In the genomic region with DNA sequence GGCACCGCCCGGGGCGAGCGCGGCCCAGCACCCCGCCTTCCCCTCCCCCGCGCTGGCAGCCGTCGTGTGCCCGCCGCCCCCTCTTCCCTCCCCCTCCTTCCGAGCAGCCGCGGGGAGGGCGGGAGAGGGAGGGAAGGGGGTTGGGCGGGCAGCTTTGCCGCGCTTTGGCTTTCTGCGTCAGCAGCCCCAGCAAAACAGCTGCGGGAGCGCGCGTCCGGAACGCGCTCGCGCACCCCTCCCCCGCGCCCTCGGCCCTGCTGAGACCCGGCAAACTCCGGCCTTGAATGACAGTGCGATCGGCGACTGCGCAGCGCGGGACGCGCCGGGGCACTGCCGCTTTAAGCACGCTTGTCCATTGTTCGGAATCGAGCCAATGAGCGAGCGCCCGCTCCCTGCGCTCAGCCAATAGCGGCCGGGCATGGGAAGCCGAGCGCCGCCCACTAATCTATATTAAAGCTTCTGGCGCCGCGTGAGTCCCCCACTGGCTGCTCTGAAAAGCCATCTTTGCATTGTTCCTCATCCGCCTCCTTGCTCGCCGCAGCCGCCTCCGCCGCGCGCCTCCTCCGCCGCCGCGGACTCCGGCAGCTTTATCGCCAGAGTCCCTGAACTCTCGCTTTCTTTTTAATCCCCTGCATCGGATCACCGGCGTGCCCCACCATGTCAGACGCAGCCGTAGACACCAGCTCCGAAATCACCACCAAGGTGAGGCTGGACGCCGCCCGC, we compare ENCODE assay signal across 8 cellular contexts. TPM values are rescaled to one million over a fixed set of nuclear protein-coding genes. Genes with fewer than 3 reads are reported as not detected.
DNase-seq lines count a peak whose midpoint lies in the region; ATAC-seq and TF ChIP-seq lines count a peak whose summit lies in the region.

A gene with protein sequence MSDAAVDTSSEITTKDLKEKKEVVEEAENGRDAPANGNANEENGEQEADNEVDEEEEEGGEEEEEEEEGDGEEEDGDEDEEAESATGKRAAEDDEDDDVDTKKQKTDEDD (plus strand): TSS at position 476 of the 723 bp plus-strand sequence. CDS start 182 bp downstream, at position 658.

- intact Hi-C loops in activated T-helper 2 cell treated with anti-CD3 and anti-CD28 coated beads, Interferon-gamma antibody, Interleukin-2, Interleukin-4, amounts not matched to agents 10 μg/mL and 5 μg/mL and 100 μg/mL, durations not matched to agents 14 hours and 24 hours and 36 hours (cut with micrococcal nuclease), result loop anchor here (1.0 to 2.0 kb wide), 3 partner anchors 73 to 243 kb away; a partner anchor contains a TSS
- intact Hi-C loops in natural killer cell (cut with micrococcal nuclease), result loop anchor here (5.0 kb wide), 3 partner anchors 196 to 316 kb away; a partner anchor contains a TSS

- peaks cover 5% of the 10 kb centered on the region for H3K4me1 ChIP-seq in RWPE2 (ENCODE audit: insufficient read depth, poor library complexity, severe bottlenecking)

- no peaks in the 10 kb centered on the region for H3K27me3 ChIP-seq in RWPE2 (ENCODE audit: insufficient read depth, poor library complexity, severe bottlenecking)

- H3K27ac Mint-ChIP-seq in activated T-helper 2 cell treated with anti-CD3 and anti-CD28 coated beads, Interferon-gamma antibody, Interleukin-2, Interleukin-4, amounts not matched to agents 10 μg/mL and 5 μg/mL and 100 μg/mL, durations not matched to agents 14 hours and 24 hours and 36 hours, result peak within 1 kb of the TSS; percentile 100
- peak within 1 kb of the TSS; percentile 97 to 100 for H3K27ac Mint-ChIP-seq in natural killer cell

- H3K4me3 Mint-ChIP-seq in activated T-helper 2 cell treated with anti-CD3 and anti-CD28 coated beads, Interferon-gamma antibody, Interleukin-2, Interleukin-4, amounts not matched to agents 10 μg/mL and 5 μg/mL and 100 μg/mL, durations not matched to agents 14 hours and 24 hours and 36 hours (ENCODE audit: low read depth), result peak within 1 kb of the TSS; percentile 97
- peak within 1 kb of the TSS; percentile 99 for H3K4me3 Mint-ChIP-seq in natural killer cell

- H3K36me3 Mint-ChIP-seq in activated T-helper 2 cell treated with anti-CD3 and anti-CD28 coated beads, Interferon-gamma antibody, Interleukin-2, Interleukin-4, amounts not matched to agents 10 μg/mL and 5 μg/mL and 100 μg/mL, durations not matched to agents 14 hours and 24 hours and 36 hours (ENCODE audit: low read depth), result peaks cover 49% of the 10 kb centered on the region
- H3K36me3 Mint-ChIP-seq in natural killer cell, result peaks cover 13% of the 10 kb centered on the region

- H3K4me1 Mint-ChIP-seq in activated T-helper 2 cell treated with anti-CD3 and anti-CD28 coated beads, Interferon-gamma antibody, Interleukin-2, Interleukin-4, amounts not matched to agents 10 μg/mL and 5 μg/mL and 100 μg/mL, durations not matched to agents 14 hours and 24 hours and 36 hours (ENCODE audit: low read depth), result peaks cover 22% of the 10 kb centered on the region
- H3K4me1 Mint-ChIP-seq in natural killer cell, result peaks cover 32 to 46% of the 10 kb centered on the region in 2 donors

- H3K4me3 ChIP-seq in RWPE2 (ENCODE audit: severe bottlenecking), result peak within 1 kb of the TSS; percentile 82
- peak within 1 kb of the TSS; percentile 75 for H3K4me3 ChIP-seq in fibroblast of mammary gland (ENCODE audit: control insufficient read depth, low read depth, low read length)

- H3K36me3 ChIP-seq in RWPE2 (ENCODE audit: low read depth), result peaks cover 38% of the 10 kb centered on the region

- no peaks in the 10 kb centered on the region for H3K9me3 Mint-ChIP-seq in activated T-helper 2 cell treated with anti-CD3 and anti-CD28 coated beads, Interferon-gamma antibody, Interleukin-2, Interleukin-4, amounts not matched to agents 10 μg/mL and 5 μg/mL and 100 μg/mL, durations not matched to agents 14 hours and 24 hours and 36 hours
- H3K9me3 Mint-ChIP-seq in natural killer cell, result no peaks in the 10 kb centered on the region

- peak; percentile 75 for ATAC-seq in RWPE2 (ENCODE audit: low read depth)
- ATAC-seq in natural killer cell, result peak; percentile 57 to 84 (median 66)

- H3K27ac ChIP-seq in RWPE2 (ENCODE audit: poor library complexity, severe bottlenecking), result peak within 1 kb of the TSS; percentile 90

- TF ChIP-seq CTCF in RWPE2 (IDR thresholded peaks at IDR 0.05; ENCODE audit: poor library complexity, severe bottlenecking), result no peak
- TF ChIP-seq CTCF in fibroblast of mammary gland (conservative IDR thresholded peaks at IDR 0.05; ENCODE audit: control insufficient read depth, insufficient read depth, low read depth, low read length), result no peak
- TF ChIP-seq CTCF in natural killer cell (IDR thresholded peaks at IDR 0.05), result no peak

- H3K9me3 ChIP-seq in RWPE2 (ENCODE audit: severe bottlenecking), result no peaks in the 10 kb centered on the region

- peak; percentile 99 for DNase-seq in EH (ENCODE audit: low read depth)
- peak; percentile 98 for DNase-seq in H4 (ENCODE audit: low spot score)
- DNase-seq in LoVo (ENCODE audit: low spot score), result peak; percentile 97
- peak; percentile 99 for DNase-seq in RWPE2 (ENCODE audit: low spot score)
- DNase-seq in activated T-helper 2 cell treated with anti-CD3 and anti-CD28 coated beads, Interferon-gamma antibody, Interleukin-2, Interleukin-4, amounts not matched to agents 10 μg/mL and 5 μg/mL and 100 μg/mL, durations not matched to agents 14 hours and 24 hours and 36 hours (ENCODE audit: low spot score), result peak; percentile 100
- DNase-seq in fibroblast of mammary gland (ENCODE audit: low read depth), result peak; percentile 100
- DNase-seq in natural killer cell, result peak; percentile 99
- DNase-seq in stimulated activated naive CD4-positive, alpha-beta T cell treated with Interleukin-2 at 50 U/mL for 16 hours (lab: John Stamatoyannopoulos, UW), result peak; percentile 99

- H3K27me3 Mint-ChIP-seq in activated T-helper 2 cell treated with anti-CD3 and anti-CD28 coated beads, Interferon-gamma antibody, Interleukin-2, Interleukin-4, amounts not matched to agents 10 μg/mL and 5 μg/mL and 100 μg/mL, durations not matched to agents 14 hours and 24 hours and 36 hours (ENCODE audit: low read depth), result no peaks in the 10 kb centered on the region
- H3K27me3 Mint-ChIP-seq in natural killer cell (ENCODE audit: low read depth in 2 of 2), result peaks cover 0 to 6% of the 10 kb centered on the region in 2 donors

RNA-seq across cellular contexts. Expression of the gene that starts here (rescaled TPM):
- total RNA-seq in H4 (2014; rRNA removed; shearing (Covaris generic)), result 1,956 and 2,048 TPM in 2 replicates
- total RNA-seq in activated T-helper 2 cell treated with anti-CD3 and anti-CD28 coated beads, Interferon-gamma antibody, Interleukin-2, Interleukin-4, amounts not matched to agents 10 μg/mL and 5 μg/mL and 100 μg/mL, durations not matched to agents 14 hours and 24 hours and 36 hours, result 2,151 and 2,259 TPM in 2 replicates
- total RNA-seq in natural killer cell, result 1,000 to 10,000 TPM; 1,245 to 1,643 (median 1,314) TPM

Comparison
In these comparisons a context has a peak if more than half of its experiments do, and no peak if none do; other contexts are left out.
1. Peak in every context shown above with its lines: DNase-seq, ATAC-seq, H3K4me3 ChIP-seq and H3K27ac ChIP-seq.